ENCODE assay signal across 20 cellular contexts in genomic region chr6:67591910-67592309, GRCh38.
"Had no signal": no experiment of that assay in that cellular context is flagged by ENCODE, and none has a peak within 500 bp of the region (broad histone marks: within the 10 kb centered on the region; RNA-seq: fewer than 3 reads in every experiment).

No MANE protein-coding gene starts in this region.

- ATAC-seq: Right ventricle myocardium inferior, SK-N-SH treated with all-trans-retinoic acid at 6 μM for 48 hours had no signal

- H3K27ac ChIP-seq: PC-9, Peyer's patch, SJCRH30 had no signal

- DNase-seq: KBM-7; MG63; NCI-H1436; NCI-H187; NCI-H2029; NCI-H2081 treated with DMSO at 0.1 percent for 48 hours; NCI-H2171; NCI-H226; NCI-H510A treated with DMSO at 0.1 percent for 48 hours; NCI-H526; NCI-H748 treated with DMSO at 0.1 percent for 48 hours; NK-92 treated with Interleukin-12 subunit alpha and Interleukin-12 subunit beta, amount 100 ng/mL, for 24 hours; OCI-M1; PC-9; Peyer's patch; SHP77 treated with DMSO at 0.1 percent for 48 hours; SJCRH30; T-helper 1 cell had no signal

- H3K9me3 ChIP-seq: MG63, Peyer's patch, SJCRH30 had no signal

- H3K36me3 ChIP-seq: MG63, Peyer's patch, SJCRH30 had no signal

- H3K27me3 ChIP-seq: MG63, Peyer's patch had no signal

- H3K4me3 ChIP-seq: MG63, PC-9, Peyer's patch, SJCRH30 had no signal

- H3K4me1 ChIP-seq: Peyer's patch had no signal
